Comparison of ENCODE assay signal across 1 cellular context in genomic region chr3:179551383-179551782, GRCh38.
TF ChIP-seq lines count a peak whose summit lies in the region.

No MANE protein-coding gene starts in this region.

TF ChIP-seq in GM23338, 12 proteins besides CTCF, POLR2A, EP300 and RAD21 (continued from another document):
- TF ChIP-seq JUNB (IDR thresholded peaks at IDR 0.05; ENCODE audit: unreplicated experiment) = no peak
- TF ChIP-seq CREB1 (CRISPR knock-in tag; IDR thresholded peaks at IDR 0.05; ENCODE audit: low read depth) = no peak
- no peak for TF ChIP-seq ZNF462 (CRISPR knock-in tag; IDR thresholded peaks at IDR 0.05)
TF ChIP-seq in GM23338: peak in this region for 0.
